8 cellular contexts compared by ENCODE assay signal in the genomic region with DNA sequence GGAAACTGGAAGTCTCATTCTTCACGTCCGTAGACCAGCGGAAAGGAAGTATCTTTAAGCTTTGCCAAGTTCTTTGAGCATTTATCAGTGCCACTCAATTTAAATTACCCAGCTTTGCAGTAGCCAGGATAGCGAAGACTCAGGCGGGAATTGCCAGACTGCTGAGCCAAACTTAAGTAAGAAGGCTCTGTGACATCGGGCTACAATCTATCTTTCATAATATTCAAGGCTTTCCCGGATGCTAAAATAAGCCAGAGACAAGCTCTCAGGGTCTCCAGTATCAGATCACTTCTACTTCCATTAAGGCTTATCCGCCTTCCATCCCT. TPM values are rescaled to one million over a fixed set of nuclear protein-coding genes. Genes with fewer than 3 reads are reported as not detected.
DNase-seq lines count a peak whose midpoint lies in the region; ATAC-seq and TF ChIP-seq lines count a peak whose summit lies in the region.

No MANE protein-coding gene starts in this region.

- TF ChIP-seq CTCF in mammary epithelial cell (conservative IDR thresholded peaks at IDR 0.05 in 1 of 2, IDR thresholded peaks at IDR 0.05 in 1 of 2; ENCODE audit: extremely low read depth in 1 of 2, insufficient read depth in 1 of 2, low read depth in 1 of 2, low read length in 2 of 2) (no peak), vagina (IDR thresholded peaks at IDR 0.05) (no peak)

- no peaks in the 10 kb centered on the region for H3K27me3 Mint-ChIP-seq in activated T-cell treated with anti-CD3 and anti-CD28 coated beads, Interleukin-2, amount 50 U/mL, for 72 hours (ENCODE audit: low read depth)

- CTCF ChIA-PET in mammary epithelial cell (lab: Charles Lee; ENCODE audit: low non-redundant PET), result interaction anchor here (0.6 to 1.8 kb wide), 3 partner anchors 246 to 428 kb away, joined by 3 to 21 read pairs (median 5); no protein-coding TSS in a partner anchor

- no peak overlapping the region for H2BK120ac ChIP-seq in mesendoderm (ENCODE audit: low read depth, low read length)

- H4K8ac ChIP-seq in mesendoderm (ENCODE audit: low read depth, low read length), result no peak overlapping the region

- H3K4me2 ChIP-seq in mammary epithelial cell (ENCODE audit: insufficient read depth, low read depth, low read length) (peak overlapping the region; percentile 93), mesendoderm (ENCODE audit: low read length) (peak overlapping the region; percentile 71)

- in situ Hi-C loops in mammary epithelial cell (cut with MboI; ENCODE audit: low sequenced_read_pairs in 2 of 2), result no loop called here

- H4K5ac ChIP-seq in mesendoderm (ENCODE audit: low read length), result no peak overlapping the region

- intact Hi-C loops in mammary epithelial cell (cut with micrococcal nuclease) (loop anchor here (2.0 to 10.0 kb wide), 4 partner anchors 63 to 311 kb away; a partner anchor contains a TSS), vagina (cut with DNase I) (no loop called here)

- ATAC-seq in activated T-cell treated with anti-CD3 and anti-CD28 coated beads, Interleukin-2, amount 50 U/mL, for 72 hours (replicated peaks in 1 of 2), result no peak
- ATAC-seq in HG03520 (IDR thresholded peaks at IDR 0.05; ENCODE audit: unreplicated experiment), result peak; percentile 20

- no peaks in the 10 kb centered on the region for H3K9me3 ChIP-seq in mammary epithelial cell (replicated peaks; ENCODE audit: insufficient read depth, low read length)
- no peaks in the 10 kb centered on the region for H3K9me3 ChIP-seq in vagina

- H3K4me3 ChIP-seq in mammary epithelial cell (replicated peaks in 1 of 3; ENCODE audit: insufficient read depth in 1 of 3, low read depth in 2 of 3, low read length in 3 of 3) (peak overlapping the region; percentile 68 to 81 (median 73)), mesendoderm (ENCODE audit: low read length) (peak overlapping the region; percentile 55), vagina (peak overlapping the region; percentile 60 to 68)

- H3K9me3 Mint-ChIP-seq in activated T-cell treated with anti-CD3 and anti-CD28 coated beads, Interleukin-2, amount 50 U/mL, for 72 hours, result no peaks in the 10 kb centered on the region

- H3K79me1 ChIP-seq in mesendoderm (ENCODE audit: low read length), result no peaks in the 10 kb centered on the region

- no peak overlapping the region for H3K23ac ChIP-seq in mesendoderm (ENCODE audit: low read length)

- peak overlapping the region; percentile 97 to 98 for H3K4me3 Mint-ChIP-seq in activated T-cell treated with anti-CD3 and anti-CD28 coated beads, Interleukin-2, amount 50 U/mL, for 72 hours

- peak overlapping the region; percentile 97 for H2AFZ ChIP-seq in mammary epithelial cell (ENCODE audit: low read depth, low read length)

- H3K79me2 ChIP-seq in mammary epithelial cell (ENCODE audit: insufficient read depth, low read length) (peaks cover 34% of the 10 kb centered on the region), mesendoderm (ENCODE audit: control insufficient read depth, insufficient read depth, low read length) (no peaks in the 10 kb centered on the region)

- peaks cover 39% of the 10 kb centered on the region for H3K4me1 Mint-ChIP-seq in activated T-cell treated with anti-CD3 and anti-CD28 coated beads, Interleukin-2, amount 50 U/mL, for 72 hours (ENCODE audit: low read depth)

- no peak for DNase-seq in activated T-cell treated with anti-CD3 and anti-CD28 coated beads, Interleukin-2, amount 50 U/mL, for 72 hours
- DNase-seq in activated T-cell treated with anti-CD3 and anti-CD28 coated beads for 4 hours, result no peak
- no peak for DNase-seq in mammary epithelial cell
- no peak for DNase-seq in mesendoderm
- no peak for DNase-seq in vagina (ENCODE audit: extremely low spot score in 2 of 2)
- DNase-seq in middle frontal gyrus (ENCODE audit: extremely low spot score, low spot score), result no peak
- no peak for DNase-seq in activated CD8-positive, alpha-beta memory T cell treated with anti-CD3 and anti-CD28 coated beads, Interleukin-2, amount 50 U/mL, for 4 hours

- no peak overlapping the region for H2AK5ac ChIP-seq in mesendoderm (ENCODE audit: low read length)

- H3K27me3 ChIP-seq in mammary epithelial cell (ENCODE audit: insufficient read depth, low read length), result no peaks in the 10 kb centered on the region
- H3K27me3 ChIP-seq in mesendoderm (ENCODE audit: insufficient read depth, low read length, poor library complexity), result no peaks in the 10 kb centered on the region
- H3K27me3 ChIP-seq in vagina, result no peaks in the 10 kb centered on the region

- peak overlapping the region; percentile 85 for H3K4ac ChIP-seq in mesendoderm (ENCODE audit: low read depth, low read length)

- BruUV-seq in mammary epithelial cell (replicated peaks; lab: Mats Ljungman, UMichigan), result no TSS peak

- H3K27ac Mint-ChIP-seq in activated T-cell treated with anti-CD3 and anti-CD28 coated beads, Interleukin-2, amount 50 U/mL, for 72 hours, result peak overlapping the region; percentile 91

- no peak overlapping the region for H2BK5ac ChIP-seq in mesendoderm (ENCODE audit: low read length)

- H2BK15ac ChIP-seq in mesendoderm (replicated peaks; ENCODE audit: low read depth), result no peak overlapping the region

- H3K36me3 ChIP-seq in mammary epithelial cell (ENCODE audit: insufficient read depth, low read length), result peaks cover 11% of the 10 kb centered on the region
- no peaks in the 10 kb centered on the region for H3K36me3 ChIP-seq in mesendoderm (ENCODE audit: control insufficient read depth, insufficient read depth, low read length)
- peaks cover 0 to 12% of the 10 kb centered on the region in 2 donors for H3K36me3 ChIP-seq in vagina

- TF ChIP-seq POLR2A in vagina (IDR thresholded peaks at IDR 0.05), result no peak

- peak overlapping the region; percentile 69 for H3K56ac ChIP-seq in mesendoderm (ENCODE audit: low read length)

- H3K27ac ChIP-seq in mammary epithelial cell (ENCODE audit: insufficient read depth, low read depth, low read length) (peak overlapping the region; percentile 66), mesendoderm (ENCODE audit: low read depth, low read length) (no peak overlapping the region), vagina (peak overlapping the region; percentile 75)

- no peak overlapping the region for H3K18ac ChIP-seq in mesendoderm (ENCODE audit: low read length)

- H3K4me1 ChIP-seq in mammary epithelial cell (ENCODE audit: insufficient read depth, low read length), result peaks cover 9% of the 10 kb centered on the region
- peaks cover 2% of the 10 kb centered on the region for H3K4me1 ChIP-seq in mesendoderm (ENCODE audit: control insufficient read depth, low read depth, low read length)
- H3K4me1 ChIP-seq in vagina, result no peaks in the 10 kb centered on the region

- dilution Hi-C loops in mammary epithelial cell (cut with HindIII; ENCODE audit: low sequenced_read_pairs), result no loop called here

- H3K9ac ChIP-seq in mammary epithelial cell (ENCODE audit: insufficient read depth, low read length) (peak overlapping the region; percentile 64), mesendoderm (ENCODE audit: low read length) (peak overlapping the region; percentile 78)

- no peaks in the 10 kb centered on the region for H4K20me1 ChIP-seq in mammary epithelial cell (ENCODE audit: insufficient read depth, low read length)

- 0% methylated on average over 8 of the region's 8 CpGs for WGBS in mammary epithelial cell (ENCODE audit: low coverage, missing lambda C conversion rate)
- no CpG with 5 or more reads among the region's 8 CpGs for WGBS in mesendoderm (ENCODE audit: extremely low coverage, insufficient coverage, low lambda C conversion rate)

- peaks cover 2 to 8% of the 10 kb centered on the region in 2 donors for H3K36me3 Mint-ChIP-seq in activated T-cell treated with anti-CD3 and anti-CD28 coated beads, Interleukin-2, amount 50 U/mL, for 72 hours (ENCODE audit: insufficient read depth in 2 of 2)

RNA-seq across cellular contexts. Expression of a gene that starts 0.4 kb away (rescaled TPM):
- total RNA-seq in activated T-cell treated with anti-CD3 and anti-CD28 coated beads, Interleukin-2, amount 50 U/mL, for 72 hours, result 10 to 100 TPM; 10.8 to 12.7 TPM
- total RNA-seq in mammary epithelial cell (10 to 100 TPM; 10.2 to 13.2 TPM), vagina (0.98 TPM)
- polyA plus RNA-seq in mammary epithelial cell, result 4.9 TPM
- polyA minus RNA-seq in mammary epithelial cell, result 8.3 TPM
- polyA plus RNA-seq in mesendoderm (2013, experiment 1 of 2), result 10.7 TPM
- polyA plus RNA-seq in mesendoderm (2013, experiment 2 of 2), result 10.4 TPM
